Comparison of ENCODE assay signal across 8 cellular contexts in the genomic region with DNA sequence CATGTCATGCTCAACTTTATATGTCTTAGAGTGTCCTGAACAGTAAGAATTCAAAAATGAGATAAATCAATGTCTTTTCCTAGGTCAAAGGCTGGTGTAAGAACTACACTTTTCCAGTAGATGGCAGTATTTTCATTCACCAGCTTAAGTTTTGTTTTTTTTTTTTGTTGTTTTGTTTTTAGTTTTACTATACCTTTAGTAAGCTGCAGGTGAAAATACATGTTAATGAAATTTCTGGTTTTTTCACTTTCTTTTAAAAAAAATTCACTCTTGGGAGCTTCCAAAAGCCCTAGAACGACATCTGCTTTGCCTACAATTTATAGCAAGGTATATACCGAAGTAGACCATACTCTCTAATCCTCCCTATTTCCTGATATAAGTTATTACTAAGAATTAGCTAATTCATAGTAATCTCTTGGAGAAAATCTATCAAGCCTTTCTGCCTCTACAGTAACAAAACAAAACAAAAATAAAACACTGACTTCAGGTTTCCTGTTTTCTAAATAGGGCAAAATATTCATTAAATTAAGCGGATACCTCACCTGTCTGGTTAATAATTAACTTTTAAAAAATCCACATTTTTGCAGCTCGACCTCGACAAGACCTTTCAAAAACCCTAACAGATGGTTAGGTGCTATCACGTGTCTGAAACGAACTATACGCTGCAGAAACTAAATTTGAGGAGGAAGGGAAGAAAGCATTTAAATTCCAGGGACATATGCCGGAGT. TPM values are rescaled to one million over a fixed set of nuclear protein-coding genes. Genes with fewer than 3 reads are reported as not detected.
A peak's percentile ranks its signal among the peaks of the same experiment; 100 is the strongest.
DNase-seq lines count a peak whose midpoint lies in the region; ATAC-seq and TF ChIP-seq lines count a peak whose summit lies in the region.

No MANE protein-coding gene starts in this region.

- no peaks in the 10 kb centered on the region for H3K9me3 Mint-ChIP-seq in effector memory CD8-positive, alpha-beta T cell
- H3K9me3 Mint-ChIP-seq in natural killer cell, result no peaks in the 10 kb centered on the region

- DNase-seq in DMS53 treated with DMSO at 0.1 percent for 48 hours (lab: John Stamatoyannopoulos, UW; ENCODE audit: unreplicated experiment) (peak; percentile 88), RPMI7951 (ENCODE audit: low read depth) (peak; percentile 29), natural killer cell (no peak), epidermal melanocyte (ENCODE audit: insufficient read length, low spot score) (no peak)
- no peak for DNase-seq in effector memory CD8-positive, alpha-beta T cell

- ATAC-seq in effector memory CD8-positive, alpha-beta T cell (replicated peaks), result no peak
- ATAC-seq in natural killer cell, result no peak
- ATAC-seq in HG03520 (IDR thresholded peaks at IDR 0.05; ENCODE audit: unreplicated experiment), result no peak
- ATAC-seq in HG02588 (IDR thresholded peaks at IDR 0.05; ENCODE audit: unreplicated experiment), result no peak

- peaks cover 17 to 26% of the 10 kb centered on the region in 2 donors for H3K27me3 Mint-ChIP-seq in effector memory CD8-positive, alpha-beta T cell
- H3K27me3 Mint-ChIP-seq in natural killer cell (ENCODE audit: low read depth in 2 of 2), result peaks cover 22 to 24% of the 10 kb centered on the region in 2 donors

- H3K27ac ChIP-seq in HUES48 (ENCODE audit: low read depth, low read length), result no peak overlapping the region

- intact Hi-C loops in natural killer cell (cut with micrococcal nuclease), result loop anchor here (1.0 to 10.0 kb wide), 5 partner anchors 79 to 341 kb away; a partner anchor contains a TSS

- peak; percentile 93 for TF ChIP-seq CTCF in natural killer cell (IDR thresholded peaks at IDR 0.05)

- peaks cover 7 to 14% of the 10 kb centered on the region in 2 donors for H3K4me1 Mint-ChIP-seq in effector memory CD8-positive, alpha-beta T cell (ENCODE audit: low read depth in 2 of 2)
- peaks cover 20 to 30% of the 10 kb centered on the region in 2 donors for H3K4me1 Mint-ChIP-seq in natural killer cell

- peak overlapping the region; percentile 86 for H3K4me3 ChIP-seq in HUES48 (ENCODE audit: low read depth, low read length)

- H3K4me1 ChIP-seq in HUES48 (ENCODE audit: control insufficient read depth, insufficient read depth, low read length), result peaks cover 13% of the 10 kb centered on the region

- peaks cover 28% of the 10 kb centered on the region for H3K27me3 ChIP-seq in HUES48 (ENCODE audit: control insufficient read depth, insufficient read depth, low read length)

- no peaks in the 10 kb centered on the region for H3K9me3 ChIP-seq in HUES48 (ENCODE audit: control insufficient read depth, insufficient read depth, low read length)

- no peaks in the 10 kb centered on the region for H3K36me3 ChIP-seq in HUES48 (ENCODE audit: control insufficient read depth, insufficient read depth, low read length)

- H3K36me3 Mint-ChIP-seq in effector memory CD8-positive, alpha-beta T cell (ENCODE audit: insufficient read depth), result peaks cover 13% of the 10 kb centered on the region
- H3K36me3 Mint-ChIP-seq in natural killer cell, result no peaks in the 10 kb centered on the region

- H3K9ac ChIP-seq in HUES48 (ENCODE audit: low read depth, low read length), result no peak overlapping the region

- H3K27ac Mint-ChIP-seq in effector memory CD8-positive, alpha-beta T cell, result no peak overlapping the region
- H3K27ac Mint-ChIP-seq in natural killer cell, result no peak overlapping the region

- peak overlapping the region; percentile 82 to 87 for H3K4me3 Mint-ChIP-seq in effector memory CD8-positive, alpha-beta T cell
- peak overlapping the region; percentile 81 for H3K4me3 Mint-ChIP-seq in natural killer cell

RNA-seq across cellular contexts. Expression of a gene that starts 2.7 kb away (rescaled TPM):
- total RNA-seq in RPMI7951 (2014; rRNA removed; shearing (Covaris generic)), result 8.6 and 10.1 TPM in 2 replicates
- 1 to 10 TPM in 2 of 3 donors, under 1 TPM in 1; 0.70 to 1.6 (median 1.4) TPM for total RNA-seq in natural killer cell

RNA-seq across cellular contexts. Expression of a gene that starts 54.5 kb away (rescaled TPM):
- total RNA-seq in RPMI7951 (2014; rRNA removed; shearing (Covaris generic)), result 11.9 and 19.6 TPM in 2 replicates
- total RNA-seq in natural killer cell, result 10 to 100 TPM; 25.4 to 30.1 (median 26.7) TPM

Comparison
In these comparisons a context has a peak if more than half of its experiments do, and no peak if none do; other contexts are left out.
1. DNase-seq: peak in DMS53 treated with DMSO at 0.1 percent for 48 hours (single experiment) and RPMI7951 (single experiment); none in effector memory CD8-positive, alpha-beta T cell (0 of 3), natural killer cell (single experiment) and epidermal melanocyte (single experiment).